12 cellular contexts compared by ENCODE assay signal in the genomic region with DNA sequence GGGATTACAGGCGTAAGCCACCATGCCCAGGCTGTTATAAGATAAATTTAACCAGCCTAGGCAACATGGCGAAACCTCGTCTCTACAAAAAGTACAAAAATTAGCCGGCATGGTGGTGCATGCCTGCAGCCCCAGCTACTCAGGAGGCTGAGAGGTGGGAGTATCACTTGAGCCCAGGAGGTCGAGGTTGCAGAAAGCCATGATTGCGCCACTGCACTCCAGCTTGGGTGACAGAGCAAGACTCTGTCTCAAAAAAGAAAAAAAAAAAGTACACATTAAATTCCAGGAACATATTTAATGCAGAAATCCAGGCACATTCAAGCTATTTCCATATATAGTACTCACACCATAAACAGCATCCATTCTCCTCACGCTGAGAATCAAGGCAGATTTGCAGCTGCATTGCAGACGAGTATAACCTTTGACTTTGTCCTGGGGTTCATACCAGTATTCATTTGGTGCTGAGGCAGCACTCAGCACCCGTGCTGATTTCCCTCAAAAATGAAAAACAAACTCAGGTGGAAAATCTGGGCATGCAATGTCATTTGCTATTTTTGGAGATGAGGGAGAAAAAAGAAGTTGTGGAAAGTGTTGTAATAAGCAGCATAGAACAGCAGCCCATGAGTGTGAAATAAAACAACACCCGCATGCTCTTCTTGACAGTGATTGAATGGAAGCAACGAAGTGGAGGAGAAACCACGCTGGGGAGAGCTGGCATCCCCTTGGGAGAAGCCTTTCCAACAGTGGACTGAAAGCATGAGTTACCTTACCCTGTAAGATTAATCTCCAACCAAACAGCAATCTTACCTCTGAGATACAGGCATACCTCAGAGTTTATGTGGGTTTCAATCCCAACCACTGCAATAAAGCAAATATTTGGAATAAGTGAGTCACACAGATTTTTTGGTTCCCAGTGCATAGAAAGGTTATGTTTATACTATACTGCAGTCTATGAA. TPM values are rescaled to one million over a fixed set of nuclear protein-coding genes. Genes with fewer than 3 reads are reported as not detected.
DNase-seq lines count a peak whose midpoint lies in the region; ATAC-seq and TF ChIP-seq lines count a peak whose summit lies in the region.
"Had no signal": no experiment of that assay in that cellular context is flagged by ENCODE, and none has a peak within 500 bp of the region (broad histone marks: within the 10 kb centered on the region; RNA-seq: fewer than 3 reads in every experiment).

No MANE protein-coding gene starts in this region.

- POLR2A ChIA-PET in activated naive CD8-positive, alpha-beta T cell treated with anti-CD3 and anti-CD28 coated beads, Interleukin-2, amount 10 ng/mL, durations not matched to agents 7 days and 5 days (lab: Charles Lee) = interaction anchor here (1.5 to 7.0 kb wide), 3 partner anchors 50 to 1373 kb away, joined by 4 to 61 read pairs (median 4); a partner anchor contains a TSS

- H3K27ac ChIP-seq in muscle layer of duodenum (ENCODE audit: low read length) = peak overlapping the region; percentile 40

- peak overlapping the region; percentile 3 for H3K4me3 Mint-ChIP-seq in activated naive CD8-positive, alpha-beta T cell treated with anti-CD3 and anti-CD28 coated beads, Interleukin-2, amount 10 ng/mL, durations not matched to agents 7 days and 5 days
- H3K4me3 Mint-ChIP-seq: neural crest cell had no signal

- peaks cover 2% of the 10 kb centered on the region for H3K9me3 Mint-ChIP-seq in activated naive CD8-positive, alpha-beta T cell treated with anti-CD3 and anti-CD28 coated beads, Interleukin-2, amount 10 ng/mL, durations not matched to agents 7 days and 5 days

- H3K36me3 Mint-ChIP-seq in activated naive CD8-positive, alpha-beta T cell treated with anti-CD3 and anti-CD28 coated beads, Interleukin-2, amount 10 ng/mL, durations not matched to agents 7 days and 5 days = peaks cover 3% of the 10 kb centered on the region

- DNase-seq in AG09309 (ENCODE audit: low read depth) = peak; percentile 47
- peak; percentile 85 for DNase-seq in H4 (ENCODE audit: low spot score)
- no peak for DNase-seq in activated naive CD8-positive, alpha-beta T cell treated with anti-CD3 and anti-CD28 coated beads, Interleukin-2, amount 10 ng/mL, durations not matched to agents 7 days and 5 days
- DNase-seq in middle frontal gyrus (ENCODE audit: extremely low spot score, low spot score) = no peak
- DNase-seq in hypothalamus (lab: John Stamatoyannopoulos, UW) = no peak
- DNase-seq in nucleus accumbens (lab: John Stamatoyannopoulos, UW) = no peak
- no peak for DNase-seq in HAP-1 (ENCODE audit: low spot score in 2 of 2)
- DNase-seq: effector memory CD4-positive, alpha-beta T cell; NCI-H1105 treated with DMSO at 0.1 percent for 48 hours; stimulated activated naive CD4-positive, alpha-beta T cell treated with Interleukin-2 at 50 U/mL for 16 hours had no signal

- in situ Hi-C loops in HAP-1 (cut with MboI; ENCODE audit: low sequenced_read_pairs) = no loop called here

- no peaks in the 10 kb centered on the region for H3K9me3 ChIP-seq in muscle layer of duodenum (ENCODE audit: control insufficient read depth in 1 of 2, low read length in 2 of 2)
- H3K9me3 ChIP-seq in HAP-1 = no peaks in the 10 kb centered on the region

- H3K27ac Mint-ChIP-seq in activated naive CD8-positive, alpha-beta T cell treated with anti-CD3 and anti-CD28 coated beads, Interleukin-2, amount 10 ng/mL, durations not matched to agents 7 days and 5 days = no peak overlapping the region

- peaks cover 50% of the 10 kb centered on the region for H3K4me1 Mint-ChIP-seq in activated naive CD8-positive, alpha-beta T cell treated with anti-CD3 and anti-CD28 coated beads, Interleukin-2, amount 10 ng/mL, durations not matched to agents 7 days and 5 days
- H3K4me1 Mint-ChIP-seq: neural crest cell had no signal

- H3K4me1 ChIP-seq in muscle layer of duodenum (ENCODE audit: control insufficient read depth in 1 of 2, insufficient read depth in 2 of 2, low read length in 2 of 2) = peaks cover 0 to 15% of the 10 kb centered on the region in 2 donors
- no peaks in the 10 kb centered on the region for H3K4me1 ChIP-seq in HAP-1

- H3K36me3 ChIP-seq in muscle layer of duodenum (ENCODE audit: control insufficient read depth in 1 of 2, insufficient read depth in 2 of 2, low read length in 2 of 2) (no peaks in the 10 kb centered on the region), HAP-1 (replicated peaks) (no peaks in the 10 kb centered on the region)

- no peaks in the 10 kb centered on the region for H3K27me3 Mint-ChIP-seq in activated naive CD8-positive, alpha-beta T cell treated with anti-CD3 and anti-CD28 coated beads, Interleukin-2, amount 10 ng/mL, durations not matched to agents 7 days and 5 days

- no peak for TF ChIP-seq CTCF in AG09309 (IDR thresholded peaks at IDR 0.05; ENCODE audit: control insufficient read depth, insufficient read depth, low read depth, low read length, missing control alignments)

- H3K4me3 ChIP-seq in AG09309 (ENCODE audit: control insufficient read depth, low read depth, low read length) = no peak overlapping the region
- H3K4me3 ChIP-seq in muscle layer of duodenum (ENCODE audit: low read depth in 1 of 2, low read length in 2 of 2) = no peak overlapping the region
- H3K4me3 ChIP-seq in HAP-1 = no peak overlapping the region

- ATAC-seq in activated naive CD8-positive, alpha-beta T cell treated with anti-CD3 and anti-CD28 coated beads, Interleukin-2, amount 10 ng/mL, durations not matched to agents 7 days and 5 days (ENCODE audit: low read depth) = no peak

- H3K27me3 ChIP-seq in muscle layer of duodenum (ENCODE audit: low read depth, low read length) (no peaks in the 10 kb centered on the region), HAP-1 (ENCODE audit: low read depth) (no peaks in the 10 kb centered on the region)

RNA-seq across cellular contexts. Expression of a gene that starts 46.8 kb away (rescaled TPM):
- total RNA-seq in H4 (2014; rRNA removed; shearing (Covaris generic)) = 9.8 and 19.8 TPM in 2 replicates
- total RNA-seq in activated naive CD8-positive, alpha-beta T cell treated with anti-CD3 and anti-CD28 coated beads, Interleukin-2, amount 10 ng/mL, durations not matched to agents 7 days and 5 days = 10 to 100 TPM; 40.9 to 41.2 TPM

RNA-seq across cellular contexts. Expression of a gene that starts 51.6 kb away (rescaled TPM):
- total RNA-seq in H4 (2014; rRNA removed; shearing (Covaris generic)) = 11.5 and 19.8 TPM in 2 replicates
- 100 to 1,000 TPM; 143 to 144 TPM for total RNA-seq in activated naive CD8-positive, alpha-beta T cell treated with anti-CD3 and anti-CD28 coated beads, Interleukin-2, amount 10 ng/mL, durations not matched to agents 7 days and 5 days

Comparison
In these comparisons a context has a peak if more than half of its experiments do, and no peak if none do; other contexts are left out.
1. DNase-seq: peak in AG09309 (single experiment) and H4 (single experiment); none in activated naive CD8-positive, alpha-beta T cell treated with anti-CD3 and anti-CD28 coated beads, Interleukin-2, amount 10 ng/mL, durations not matched to agents 7 days and 5 days (single experiment), middle frontal gyrus (single experiment), hypothalamus (0 of 51), nucleus accumbens (0 of 56) and HAP-1 (0 of 2).